In the genomic region with DNA sequence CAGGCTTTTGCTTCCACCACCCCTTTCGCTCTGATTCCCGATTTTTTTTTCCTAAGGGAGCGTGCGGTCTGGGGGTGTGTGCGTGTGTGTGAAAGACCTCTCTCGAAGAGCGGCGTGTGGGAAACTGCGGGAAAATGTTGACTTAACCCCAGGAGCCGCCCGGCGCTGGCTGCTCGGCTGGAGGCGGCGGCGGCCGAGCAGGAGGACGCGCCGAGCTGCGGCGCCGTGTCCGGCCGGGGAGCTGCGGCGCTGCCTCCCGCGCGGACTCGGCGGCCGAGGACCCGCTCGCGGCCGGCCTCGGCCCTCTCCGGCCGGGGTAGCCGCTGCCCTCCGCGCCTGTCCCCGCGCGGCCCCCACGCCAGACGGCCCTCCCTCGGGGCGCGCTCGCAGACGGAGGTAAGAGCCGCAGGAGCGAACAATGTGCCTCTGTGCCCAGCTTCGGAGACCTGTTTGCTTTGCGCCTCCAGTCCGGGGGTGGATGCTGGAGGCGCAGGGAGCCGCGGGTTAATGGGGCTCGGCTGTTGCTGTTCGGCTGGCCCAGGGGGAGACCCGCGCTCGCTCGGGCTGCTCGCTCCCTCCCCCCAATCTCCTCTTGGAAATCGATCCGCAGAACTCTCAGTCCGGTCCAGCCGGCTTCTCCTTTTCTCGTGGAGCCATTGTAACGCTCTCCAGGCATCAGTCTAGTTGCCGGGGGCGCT, we compare ENCODE assay signal across 8 cellular contexts. TPM values are rescaled to one million over a fixed set of nuclear protein-coding genes. Genes with fewer than 3 reads are reported as not detected.
DNase-seq lines count a peak whose midpoint lies in the region.

No MANE protein-coding gene starts in this region.

- H3K36me3 ChIP-seq in esophagus (ENCODE audit: control insufficient read depth in 2 of 2, insufficient read depth in 2 of 2, low read length in 1 of 2): no peaks in the 10 kb centered on the region
- no peaks in the 10 kb centered on the region for H3K36me3 ChIP-seq in effector memory CD4-positive, alpha-beta T cell (ENCODE audit: control insufficient read depth, insufficient read depth, low read length)

- H3K27ac ChIP-seq in esophagus (ENCODE audit: low read depth in 2 of 2, low read length in 1 of 2): peak overlapping the region; percentile 90 to 91
- H3K27ac ChIP-seq in effector memory CD4-positive, alpha-beta T cell (ENCODE audit: insufficient read depth, low read length, poor library complexity, severe bottlenecking): no peak overlapping the region

- H3K27me3 ChIP-seq in esophagus (ENCODE audit: control insufficient read depth in 1 of 2, insufficient read depth in 2 of 2, low read length in 2 of 2): no peaks in the 10 kb centered on the region
- H3K27me3 ChIP-seq in effector memory CD4-positive, alpha-beta T cell (replicated peaks; ENCODE audit: control insufficient read depth, insufficient read depth, low read length, poor library complexity, severe bottlenecking): peaks cover 8% of the 10 kb centered on the region

- H3K4me1 ChIP-seq in esophagus (ENCODE audit: control insufficient read depth in 2 of 2, insufficient read depth in 2 of 2, low read length in 1 of 2): peaks cover 0 to 2% of the 10 kb centered on the region in 2 donors
- H3K4me1 ChIP-seq in effector memory CD4-positive, alpha-beta T cell (ENCODE audit: control insufficient read depth, insufficient read depth, low read length, poor library complexity, severe bottlenecking): no peaks in the 10 kb centered on the region

- peaks cover 60% of the 10 kb centered on the region for H3K27me3 Mint-ChIP-seq in T-helper 2 cell treated with Interferon-gamma antibody and Interleukin-4, amounts not matched to agents 5 μg/mL and 100 μg/mL, for 36 hours (ENCODE audit: low read depth)

- no peaks in the 10 kb centered on the region for H3K36me3 Mint-ChIP-seq in T-helper 2 cell treated with Interferon-gamma antibody and Interleukin-4, amounts not matched to agents 5 μg/mL and 100 μg/mL, for 36 hours (ENCODE audit: low read depth)

- 2% methylated on average over 62 to 76 of the region's 76 CpGs for WGBS in esophagus, 2 donors

- H3K9me3 Mint-ChIP-seq in T-helper 2 cell treated with Interferon-gamma antibody and Interleukin-4, amounts not matched to agents 5 μg/mL and 100 μg/mL, for 36 hours: no peaks in the 10 kb centered on the region

- no peak overlapping the region for H3K27ac Mint-ChIP-seq in T-helper 2 cell treated with Interferon-gamma antibody and Interleukin-4, amounts not matched to agents 5 μg/mL and 100 μg/mL, for 36 hours

- peak; percentile 23 for DNase-seq in NCI-H1436 (lab: John Stamatoyannopoulos, UW)
- no peak for DNase-seq in NCI-H1436 treated with DMSO at 0.1 percent for 48 hours (lab: John Stamatoyannopoulos, UW)
- peak; percentile 43 for DNase-seq in NCI-H69 (lab: John Stamatoyannopoulos, UW)
- DNase-seq in myocyte (ENCODE audit: low read depth): peak; percentile 25
- no peak for DNase-seq in effector memory CD4-positive, alpha-beta T cell
- no peak for DNase-seq in CD1c-positive myeloid dendritic cell (ENCODE audit: extremely low spot score)
- no peak for DNase-seq in T-helper 2 cell treated with Interferon-gamma antibody and Interleukin-4, amounts not matched to agents 5 μg/mL and 100 μg/mL, for 36 hours (ENCODE audit: low spot score)

- H3K9me3 ChIP-seq in esophagus (ENCODE audit: control insufficient read depth in 2 of 2, insufficient read depth in 1 of 2, low read depth in 1 of 2, low read length in 1 of 2): no peaks in the 10 kb centered on the region
- no peaks in the 10 kb centered on the region for H3K9me3 ChIP-seq in effector memory CD4-positive, alpha-beta T cell (ENCODE audit: control insufficient read depth, low read length)

- H3K4me3 ChIP-seq in esophagus (ENCODE audit: low read depth in 1 of 2, low read length in 2 of 2): peak overlapping the region; percentile 74 to 78
- H3K4me3 ChIP-seq in effector memory CD4-positive, alpha-beta T cell (ENCODE audit: insufficient read depth, low read depth, low read length, poor library complexity, severe bottlenecking): no peak overlapping the region

- no peak overlapping the region for H3K4me3 Mint-ChIP-seq in T-helper 2 cell treated with Interferon-gamma antibody and Interleukin-4, amounts not matched to agents 5 μg/mL and 100 μg/mL, for 36 hours

- H3K4me1 Mint-ChIP-seq in T-helper 2 cell treated with Interferon-gamma antibody and Interleukin-4, amounts not matched to agents 5 μg/mL and 100 μg/mL, for 36 hours (ENCODE audit: low read depth): peaks cover 2% of the 10 kb centered on the region

RNA-seq across cellular contexts. Expression of gene ADGRL2, which starts 1.2 kb away (rescaled TPM):
- 10 to 100 TPM; 25.3 to 26.0 TPM for polyA plus RNA-seq in esophagus
- total RNA-seq in myocyte: 1.8 and 2.0 TPM in 2 replicates
- polyA plus RNA-seq in myocyte (2012): 0.72 TPM

Comparison
In these comparisons a context has a peak if more than half of its experiments do, and no peak if none do; other contexts are left out.
1. DNase-seq: peak in NCI-H1436 (single experiment), NCI-H69 (single experiment) and myocyte (single experiment); none in NCI-H1436 treated with DMSO at 0.1 percent for 48 hours (single experiment), effector memory CD4-positive, alpha-beta T cell (0 of 3), CD1c-positive myeloid dendritic cell (single experiment) and T-helper 2 cell treated with Interferon-gamma antibody and Interleukin-4, amounts not matched to agents 5 μg/mL and 100 μg/mL, for 36 hours (single experiment).